Comparison of ENCODE assay signal across 1 cellular context in genomic region chr10:50624866-50625491, GRCh38.
A peak's percentile ranks its signal among the peaks of the same experiment; 100 is the strongest.
TF ChIP-seq lines count a peak whose summit lies in the region.

No MANE protein-coding gene starts in this region.

TF ChIP-seq in HepG2, 621 proteins besides CTCF, POLR2A, EP300 and RAD21 (continued from another document and continues in another):
- TF ChIP-seq IRF9 (CRISPR knock-in tag; IDR thresholded peaks at IDR 0.05; ENCODE audit: borderline replicate concordance) (no peak), ZFP37 (CRISPR knock-in tag; IDR thresholded peaks at IDR 0.05; ENCODE audit: borderline replicate concordance) (peak; percentile 82; the same call in 1 of the 2 replicates), UBTF (CRISPR knock-in tag; IDR thresholded peaks at IDR 0.05) (peak; percentile 91), MTA1 (CRISPR knock-in tag; IDR thresholded peaks at IDR 0.05; ENCODE audit: borderline replicate concordance) (peak; percentile 30; the same call in 1 of the 2 replicates), SIN3A (IDR thresholded peaks at IDR 0.05; ENCODE audit: borderline replicate concordance, low read depth, low read length) (peak; percentile 52; the same call in 1 of the 2 replicates), ZNF280D (CRISPR knock-in tag; IDR thresholded peaks at IDR 0.05) (peak; percentile 53; the same call in 1 of the 2 replicates), HNF4G (IDR thresholded peaks at IDR 0.05; ENCODE audit: borderline replicate concordance, low read depth, low read length) (peak; percentile 31; the same call in 1 of the 2 replicates), HNF4G (CRISPR knock-in tag; IDR thresholded peaks at IDR 0.05; ENCODE audit: borderline replicate concordance, low read depth) (peak; percentile 31; the same call in 1 of the 2 replicates), ZBTB3 (CRISPR knock-in tag; IDR thresholded peaks at IDR 0.05; ENCODE audit: borderline replicate concordance, low read depth) (no peak), FOSL2 (CRISPR knock-in tag; IDR thresholded peaks at IDR 0.05) (no peak), ZNF781 (CRISPR knock-in tag; IDR thresholded peaks at IDR 0.05; ENCODE audit: borderline replicate concordance, not compliant biosample characterization) (no peak), FLYWCH1 (CRISPR knock-in tag; IDR thresholded peaks at IDR 0.05) (0 out of 2 replicates have a peak, but pooled peaks have one; percentile 53), ZNF260 (CRISPR knock-in tag; IDR thresholded peaks at IDR 0.05; ENCODE audit: borderline replicate concordance, low read depth) (no peak), SP2 (CRISPR knock-in tag; IDR thresholded peaks at IDR 0.05) (peak; percentile 46; the same call in 1 of the 2 replicates), DZIP1 (CRISPR knock-in tag; IDR thresholded peaks at IDR 0.05) (peak; percentile 55; the same call in 1 of the 2 replicates), ZBTB1 (CRISPR knock-in tag; IDR thresholded peaks at IDR 0.05; ENCODE audit: borderline replicate concordance) (no peak), PCBP1 (IDR thresholded peaks at IDR 0.05; ENCODE audit: borderline replicate concordance, low read depth, low read length) (0 out of 2 replicates have a peak, but pooled peaks have one; percentile 24), PHF8 (CRISPR knock-in tag; IDR thresholded peaks at IDR 0.05) (peak; percentile 84), SUZ12 (IDR thresholded peaks at IDR 0.05; ENCODE audit: low read depth, low read length) (no peak), ZNF253 (CRISPR knock-in tag; IDR thresholded peaks at IDR 0.05; ENCODE audit: borderline replicate concordance) (no peak; the same call in 1 of the 2 replicates), TARDBP (CRISPR knock-in tag; IDR thresholded peaks at IDR 0.05) (no peak), ZNF160 (CRISPR knock-in tag; IDR thresholded peaks at IDR 0.05) (0 out of 2 replicates have a peak, but pooled peaks have one; percentile 35), LRRFIP1 (CRISPR knock-in tag; conservative IDR thresholded peaks at IDR 0.05) (no peak), ONECUT2 (CRISPR knock-in tag; IDR thresholded peaks at IDR 0.05) (no peak), ZNF407 (CRISPR knock-in tag; IDR thresholded peaks at IDR 0.05; ENCODE audit: not compliant biosample characterization) (peak; percentile 4), ZKSCAN5 (CRISPR knock-in tag; IDR thresholded peaks at IDR 0.05) (no peak), TAF1 (CRISPR knock-in tag; IDR thresholded peaks at IDR 0.05) (peak; percentile 79), ZNF136 (CRISPR knock-in tag; IDR thresholded peaks at IDR 0.05; ENCODE audit: low read depth) (no peak), MNT (IDR thresholded peaks at IDR 0.05) (no peak), DR1 (CRISPR knock-in tag; IDR thresholded peaks at IDR 0.05) (no peak; the same call in 1 of the 2 replicates)
